In genomic region chr17:44323359-44324091, GRCh38 we compare ENCODE assay signal across 8 cellular contexts. TPM values are rescaled to one million over a fixed set of nuclear protein-coding genes. Genes with fewer than 3 reads are reported as not detected.
DNase-seq lines count a peak whose midpoint lies in the region; ATAC-seq and TF ChIP-seq lines count a peak whose summit lies in the region.

No MANE protein-coding gene starts in this region.

- peak overlapping the region; percentile 86 for H3K4me3 ChIP-seq in AG09309 (ENCODE audit: control insufficient read depth, low read depth, low read length)
- peak overlapping the region; percentile 89 to 91 for H3K4me3 ChIP-seq in duodenal mucosa (ENCODE audit: low read depth in 1 of 2, low read length in 2 of 2)
- H3K4me3 ChIP-seq in naive thymus-derived CD4-positive, alpha-beta T cell (ENCODE audit: low read length): peak overlapping the region; percentile 98

- ATAC-seq in naive thymus-derived CD4-positive, alpha-beta T cell: no peak
- ATAC-seq in GM18909 (IDR thresholded peaks at IDR 0.05; ENCODE audit: poor library complexity, unreplicated experiment) (no peak), HG03025 (IDR thresholded peaks at IDR 0.05; ENCODE audit: low FRiP score, unreplicated experiment) (no peak)

- H3K36me3 ChIP-seq in KOPT-K1 (ENCODE audit: insufficient read depth, low read length): peaks cover 35% of the 10 kb centered on the region; the same call in 1 of the 2 replicates
- H3K36me3 ChIP-seq in duodenal mucosa (ENCODE audit: control insufficient read depth in 1 of 2, insufficient read depth in 2 of 2, low read length in 2 of 2): peaks cover 14 to 32% of the 10 kb centered on the region in 2 donors
- peaks cover 0 to 33% (median 0%) of the 10 kb centered on the region in 3 experiments for H3K36me3 ChIP-seq in naive thymus-derived CD4-positive, alpha-beta T cell (ENCODE audit: control insufficient read depth in 2 of 3, insufficient read depth in 3 of 3, low read length in 3 of 3)

- H3K27ac ChIP-seq in KOPT-K1 (ENCODE audit: low read depth, low read length, poor library complexity, severe bottlenecking) (peak overlapping the region; percentile 63), duodenal mucosa (ENCODE audit: low read depth, low read length) (no peak overlapping the region)
- H3K27ac ChIP-seq in naive thymus-derived CD4-positive, alpha-beta T cell (ENCODE audit: low read depth, low read length): peak overlapping the region; percentile 83

- peaks cover 7 to 8% of the 10 kb centered on the region in 2 donors for H3K4me1 ChIP-seq in duodenal mucosa (ENCODE audit: control insufficient read depth in 1 of 2, insufficient read depth in 2 of 2, low read length in 2 of 2)
- peaks cover 13 to 17% of the 10 kb centered on the region in 2 donors for H3K4me1 ChIP-seq in naive thymus-derived CD4-positive, alpha-beta T cell (ENCODE audit: control insufficient read depth in 2 of 2, insufficient read depth in 2 of 2, low read length in 2 of 2)

- H3K4me1 Mint-ChIP-seq in naive thymus-derived CD4-positive, alpha-beta T cell: peaks cover 0 to 38% (median 19%) of the 10 kb centered on the region in 7 donors

- H3K4me3 Mint-ChIP-seq in naive thymus-derived CD4-positive, alpha-beta T cell: peak overlapping the region; percentile 69 to 93 (median 82)

- POLR2A ChIA-PET in naive thymus-derived CD4-positive, alpha-beta T cell (lab: Charles Lee): interaction anchor here (1.4 to 5.0 kb wide), 5 partner anchors 9 to 126 kb away, joined by 5 to 102 read pairs (median 31); partner anchors contain the start of gene UBTF

- intact Hi-C loops in naive thymus-derived CD4-positive, alpha-beta T cell (cut with micrococcal nuclease): loop anchor here (1.0 to 10.0 kb wide), 5 partner anchors 15 to 841 kb away; partner anchors contain the start of genes HEXIM2 (in 1 of the 2), HROB (in 1 of the 2) and RUNDC3A (in 1 of the 2)

- peaks cover 0 to 11% (median 5%) of the 10 kb centered on the region in 5 donors for H3K36me3 Mint-ChIP-seq in naive thymus-derived CD4-positive, alpha-beta T cell

- H3K27me3 ChIP-seq in duodenal mucosa (ENCODE audit: control insufficient read depth in 1 of 2, insufficient read depth in 2 of 2, low read length in 2 of 2): no peaks in the 10 kb centered on the region
- no peaks in the 10 kb centered on the region for H3K27me3 ChIP-seq in naive thymus-derived CD4-positive, alpha-beta T cell (ENCODE audit: control insufficient read depth in 2 of 2, insufficient read depth in 2 of 2, low read length in 2 of 2)

- DNase-seq in AG09309 (ENCODE audit: low read depth) (no peak), NCI-H1436 treated with DMSO at 0.1 percent for 48 hours (lab: John Stamatoyannopoulos, UW) (no peak), germinal center (ENCODE audit: low spot score) (no peak)
- no peak for DNase-seq in naive thymus-derived CD4-positive, alpha-beta T cell

- no peaks in the 10 kb centered on the region for H3K27me3 Mint-ChIP-seq in naive thymus-derived CD4-positive, alpha-beta T cell

- CTCF ChIA-PET in naive thymus-derived CD4-positive, alpha-beta T cell (lab: Charles Lee): interaction anchor here (0.5 to 2.1 kb wide), 2 partner anchors 112 to 198 kb away, joined by 3 to 6 read pairs; no protein-coding TSS in a partner anchor

- H3K9me3 Mint-ChIP-seq in naive thymus-derived CD4-positive, alpha-beta T cell: no peaks in the 10 kb centered on the region

- H3K9ac ChIP-seq in duodenal mucosa (ENCODE audit: low read depth in 1 of 2, low read length in 2 of 2): peak overlapping the region; percentile 75 to 84

- H3K9me3 ChIP-seq in KOPT-K1 (ENCODE audit: insufficient read depth, low read length, poor library complexity, severe bottlenecking) (no peaks in the 10 kb centered on the region), duodenal mucosa (ENCODE audit: control insufficient read depth in 1 of 2, low read length in 2 of 2) (no peaks in the 10 kb centered on the region)
- no peaks in the 10 kb centered on the region for H3K9me3 ChIP-seq in naive thymus-derived CD4-positive, alpha-beta T cell (ENCODE audit: control insufficient read depth in 2 of 3, low read length in 3 of 3)

- peak overlapping the region in 4 of 9 donors; percentile 38 to 75 (median 66) for H3K27ac Mint-ChIP-seq in naive thymus-derived CD4-positive, alpha-beta T cell

- TF ChIP-seq CTCF in AG09309 (IDR thresholded peaks at IDR 0.05; ENCODE audit: control insufficient read depth, insufficient read depth, low read depth, low read length, missing control alignments): no peak

RNA-seq across cellular contexts. Expression of gene SLC25A39, which starts 1.1 kb away (rescaled TPM):
- 100 to 1,000 TPM in 3 of 5 experiments, 10 to 100 TPM in 2; 75.4 to 107 (median 101) TPM for total RNA-seq in naive thymus-derived CD4-positive, alpha-beta T cell
- polyA plus RNA-seq in naive thymus-derived CD4-positive, alpha-beta T cell: 100 to 1,000 TPM; 122 to 155 TPM

RNA-seq across cellular contexts. Expression of gene RUNDC3A, which starts 15.1 kb away (rescaled TPM):
- under 1 TPM in 2 of 5 experiments, not detected in 3; 0.08 to 0.22 TPM for total RNA-seq in naive thymus-derived CD4-positive, alpha-beta T cell
- not detected for polyA plus RNA-seq in naive thymus-derived CD4-positive, alpha-beta T cell

RNA-seq across cellular contexts. Expression of gene GRN, which starts 21.6 kb away (rescaled TPM):
- total RNA-seq in naive thymus-derived CD4-positive, alpha-beta T cell: 100 to 1,000 TPM in 1 of 5 experiments, 10 to 100 TPM in 4; 49.5 to 374 (median 52.2) TPM
- polyA plus RNA-seq in naive thymus-derived CD4-positive, alpha-beta T cell: 10 to 100 TPM; 52.2 to 58.7 TPM

RNA-seq across cellular contexts. Expression of gene FAM171A2, which starts 40.1 kb away (rescaled TPM):
- under 1 TPM; 0.24 to 0.78 (median 0.39) TPM for total RNA-seq in naive thymus-derived CD4-positive, alpha-beta T cell
- polyA plus RNA-seq in naive thymus-derived CD4-positive, alpha-beta T cell: under 1 TPM; 0.11 to 0.16 TPM

RNA-seq across cellular contexts. Expression of gene SLC4A1, which starts 55.6 kb away (rescaled TPM):
- total RNA-seq in naive thymus-derived CD4-positive, alpha-beta T cell: under 1 TPM in 1 of 5 experiments, not detected in 4; 0.15 TPM
- not detected for polyA plus RNA-seq in naive thymus-derived CD4-positive, alpha-beta T cell
